Comparison of ENCODE assay signal across 1 cellular context in genomic region chr1:25505706-25506385, GRCh38.
TF ChIP-seq lines count a peak whose summit lies in the region.

No MANE protein-coding gene starts in this region.

TF ChIP-seq in H1, 55 proteins besides CTCF, POLR2A, EP300 and RAD21:
- no peak for TF ChIP-seq SIN3A (conservative IDR thresholded peaks at IDR 0.05 in 1 of 2, IDR thresholded peaks at IDR 0.05 in 1 of 2; ENCODE audit: low read depth in 1 of 2, low read length in 2 of 2)
- peak; percentile 29; the same call in 1 of the 2 replicates for TF ChIP-seq MAX (IDR thresholded peaks at IDR 0.05)
